In the genomic region with DNA sequence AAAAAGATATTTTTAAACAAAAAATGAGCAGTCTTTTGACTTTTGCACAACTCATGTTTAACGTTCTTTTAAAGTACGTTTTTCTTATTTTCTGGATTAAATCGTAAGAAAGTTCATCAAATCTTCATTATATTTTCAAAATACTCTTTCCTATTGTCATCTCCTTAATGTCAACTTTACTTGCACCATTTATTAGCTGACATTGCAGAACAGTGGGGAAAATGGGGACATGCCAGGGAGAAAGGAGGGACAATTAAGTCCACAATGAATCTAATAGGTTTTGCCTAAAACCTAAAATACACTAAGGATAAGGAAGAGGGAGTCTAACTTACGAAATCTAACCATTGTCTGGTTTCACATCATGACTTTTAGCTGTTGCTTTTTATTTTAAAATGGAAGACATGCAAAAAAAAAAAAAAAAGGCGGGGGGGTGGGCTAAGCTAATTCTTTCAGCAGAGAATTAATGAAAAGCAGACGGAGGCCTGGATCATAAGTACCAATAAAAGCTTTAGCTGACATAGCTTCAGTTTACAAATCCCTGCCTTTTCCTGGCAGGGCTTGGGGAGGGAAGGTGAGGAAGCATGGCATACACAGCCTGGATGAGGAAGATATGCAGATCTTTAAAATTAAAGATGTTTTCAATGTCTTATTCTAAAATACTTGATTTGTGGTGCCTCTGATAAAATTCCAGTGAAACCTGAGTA, we compare ENCODE assay signal across 16 cellular contexts.
"Had no signal": no experiment of that assay in that cellular context is flagged by ENCODE, and none has a peak within 500 bp of the region (broad histone marks: within the 10 kb centered on the region; RNA-seq: fewer than 3 reads in every experiment).

No MANE protein-coding gene starts in this region.

- DNase-seq: activated CD4-positive, alpha-beta T cell treated with anti-CD3 and anti-CD28 coated beads for 48 hours; activated CD8-positive, alpha-beta memory T cell treated with anti-CD3 and anti-CD28 coated beads for 24 hours; activated naive CD4-positive, alpha-beta T cell treated with Interleukin-2 at 50 U/mL for 16 hours; adrenal gland; colonic mucosa; effector CD4-positive, alpha-beta T cell; hypothalamus; lower lobe of right lung; naive B cell; posterior cingulate gyrus; small intestine; SW 1271; T-helper 9 cell had no signal

- H3K9me3 ChIP-seq: adrenal gland, colonic mucosa, lower lobe of right lung, right atrium auricular region, tibial nerve had no signal

- H3K27ac Mint-ChIP-seq: WTC11 had no signal

- H3K4me3 ChIP-seq: adrenal gland, colonic mucosa, lower lobe of right lung, right atrium auricular region, tibial nerve had no signal

- H3K27me3 ChIP-seq: adrenal gland, colonic mucosa, right atrium auricular region, tibial nerve had no signal

- H3K9me3 Mint-ChIP-seq: naive B cell, WTC11 had no signal

- H3K4me1 ChIP-seq: adrenal gland, colonic mucosa, lower lobe of right lung had no signal

- H3K4me3 Mint-ChIP-seq: naive B cell, WTC11 had no signal

- H3K36me3 Mint-ChIP-seq: naive B cell had no signal

- H3K27ac ChIP-seq: adrenal gland, colonic mucosa, lower lobe of right lung, right atrium auricular region had no signal

- ATAC-seq: lower lobe of right lung, WTC11 had no signal

- H3K4me1 Mint-ChIP-seq: naive B cell had no signal

- H3K36me3 ChIP-seq: adrenal gland, colonic mucosa, lower lobe of right lung, right atrium auricular region, tibial nerve had no signal
